Comparison of ENCODE assay signal across 13 cellular contexts in the genomic region with DNA sequence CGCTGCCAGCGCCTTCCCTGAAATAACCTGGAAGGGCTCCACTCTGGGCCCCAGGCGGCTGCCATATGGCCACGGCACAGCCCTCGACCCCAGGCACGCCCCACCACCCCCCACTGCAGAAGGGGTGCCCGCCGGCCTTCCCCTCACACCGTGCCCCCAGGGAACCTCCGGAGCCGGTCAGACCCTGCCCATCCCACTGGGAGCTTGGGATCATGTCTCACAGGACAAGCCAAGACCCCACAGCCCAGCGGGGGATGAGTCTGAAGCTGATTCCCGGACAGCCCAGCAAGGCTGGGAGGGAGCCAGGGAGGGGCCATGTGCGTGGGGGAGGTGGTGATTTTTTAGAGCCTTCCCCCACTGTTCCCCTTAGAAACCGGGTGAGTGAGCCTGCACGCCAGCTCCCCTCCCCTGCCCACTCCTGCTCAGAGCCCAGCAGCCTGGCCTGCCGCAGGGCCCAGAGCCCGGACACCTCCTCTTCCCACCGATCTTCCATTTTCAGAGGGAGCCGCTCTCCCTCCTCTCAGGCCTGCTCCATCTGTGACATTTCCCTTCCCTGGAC. TPM values are rescaled to one million over a fixed set of nuclear protein-coding genes. Genes with fewer than 3 reads are reported as not detected.
DNase-seq lines count a peak whose midpoint lies in the region; ATAC-seq, FAIRE-seq and TF ChIP-seq lines count a peak whose summit lies in the region.
"Had no signal": no experiment of that assay in that cellular context is flagged by ENCODE, and none has a peak within 500 bp of the region (broad histone marks: within the 10 kb centered on the region; RNA-seq: fewer than 3 reads in every experiment).

No MANE protein-coding gene starts in this region.

- peak overlapping the region; percentile 72 for H3K27ac Mint-ChIP-seq in glutamatergic neuron (ENCODE audit: unreplicated experiment)
- peak overlapping the region in 1 of 7 donors; percentile 48 for H3K27ac Mint-ChIP-seq in CD4-positive, alpha-beta memory T cell
- H3K27ac Mint-ChIP-seq: natural killer cell treated with Interleukin-12 subunit alpha and Interleukin-12 subunit beta and Interleukin-15 and Interleukin-18, amount 100 ng/mL, for 72 hours had no signal

- no peaks in the 10 kb centered on the region for H3K36me3 ChIP-seq in BLaER1 treated with 17β-estradiol and CSF1 and Interleukin-3, amounts not matched to agents 10 nM and 100 nM
- no peaks in the 10 kb centered on the region for H3K36me3 ChIP-seq in MM.1S (replicated peaks; ENCODE audit: insufficient read depth, low read length)
- no peaks in the 10 kb centered on the region for H3K36me3 ChIP-seq in CD4-positive, alpha-beta memory T cell (ENCODE audit: insufficient read depth, low read length)
- H3K36me3 ChIP-seq: Peyer's patch had no signal

- no peak for ATAC-seq in GM18498 (IDR thresholded peaks at IDR 0.05; ENCODE audit: unreplicated experiment)
- ATAC-seq in HG03097 (IDR thresholded peaks at IDR 0.05; ENCODE audit: low FRiP score, unreplicated experiment): no peak
- ATAC-seq: natural killer cell treated with Interleukin-12 subunit alpha and Interleukin-12 subunit beta and Interleukin-15 and Interleukin-18, amount 100 ng/mL, for 72 hours had no signal

- H3K79me2 ChIP-seq in MM.1S (ENCODE audit: low read length): no peaks in the 10 kb centered on the region

- DNase-seq in MM.1S: no peak
- DNase-seq in glutamatergic neuron: peak; percentile 38
- peak in 6 of 10 donors; percentile 31 to 89 (median 62) for DNase-seq in posterior cingulate gyrus
- no peak for DNase-seq in CD4-positive, alpha-beta memory T cell
- DNase-seq in H54 (ENCODE audit: insufficient read length, low spot score): no peak
- DNase-seq: activated CD4-positive, alpha-beta T cell treated with anti-CD3 and anti-CD28 coated beads, Interleukin-2, amount 50 U/mL, for 4 hours; foreskin fibroblast; Karpas-422 had no signal

- H3K4me2 ChIP-seq in BLaER1 treated with 17β-estradiol and CSF1 and Interleukin-3, amounts not matched to agents 10 nM and 100 nM: peak overlapping the region; percentile 66 to 80 (median 74)
- H3K4me2 ChIP-seq in MM.1S (ENCODE audit: low read depth, low read length): peak overlapping the region; percentile 60; the same call in 1 of the 2 replicates

- H3K9me2 ChIP-seq in MM.1S (replicated peaks; ENCODE audit: insufficient read depth, low read length): no peaks in the 10 kb centered on the region

- H3K27me3 ChIP-seq in BLaER1 treated with 17β-estradiol and CSF1 and Interleukin-3, amounts not matched to agents 10 nM and 100 nM: peaks cover 49 to 63% (median 55%) of the 10 kb centered on the region in 11 experiments
- no peaks in the 10 kb centered on the region for H3K27me3 ChIP-seq in MM.1S (replicated peaks; ENCODE audit: insufficient read depth, low read length)
- no peaks in the 10 kb centered on the region for H3K27me3 ChIP-seq in CD4-positive, alpha-beta memory T cell (ENCODE audit: insufficient read depth, low read length)

- CTCF ChIA-PET in CD4-positive, alpha-beta memory T cell (lab: Charles Lee; ENCODE audit: partially characterized antibody): no interaction called here

- H3K27ac ChIP-seq in BLaER1 treated with 17β-estradiol and CSF1 and Interleukin-3, amounts not matched to agents 10 nM and 100 nM: no peak overlapping the region
- H3K27ac ChIP-seq in MM.1S (ENCODE audit: low read length): no peak overlapping the region
- no peak overlapping the region for H3K27ac ChIP-seq in CD4-positive, alpha-beta memory T cell (ENCODE audit: low read depth, low read length)
- H3K27ac ChIP-seq: Peyer's patch had no signal

- peaks cover 0 to 17% (median 4%) of the 10 kb centered on the region in 11 experiments; a peak in 11 of 22 replicates for H4K20me1 ChIP-seq in BLaER1 treated with 17β-estradiol and CSF1 and Interleukin-3, amounts not matched to agents 10 nM and 100 nM
- H4K20me1 ChIP-seq in MM.1S (ENCODE audit: insufficient read depth, low read length): no peaks in the 10 kb centered on the region

- no peaks in the 10 kb centered on the region for H3K36me3 Mint-ChIP-seq in glutamatergic neuron (ENCODE audit: unreplicated experiment)
- H3K36me3 Mint-ChIP-seq in CD4-positive, alpha-beta memory T cell: peaks cover 0 to 3% of the 10 kb centered on the region in 2 donors
- H3K36me3 Mint-ChIP-seq: natural killer cell treated with Interleukin-12 subunit alpha and Interleukin-12 subunit beta and Interleukin-15 and Interleukin-18, amount 100 ng/mL, for 72 hours had no signal

- no peak for TF ChIP-seq CTCF in MM.1S (IDR thresholded peaks at IDR 0.05; ENCODE audit: low read length)
- no peak for TF ChIP-seq CTCF in glutamatergic neuron (IDR thresholded peaks at IDR 0.05; ENCODE audit: partially characterized antibody, unreplicated experiment)

- no peak for FAIRE-seq in H54 (lab: Jason Lieb, UNC)

- peak overlapping the region in 5 of 10 experiments; percentile 8 to 49 (median 34); a peak in 7 of 20 replicates for H3K4me3 ChIP-seq in BLaER1 treated with 17β-estradiol and CSF1 and Interleukin-3, amounts not matched to agents 10 nM and 100 nM
- H3K4me3 ChIP-seq in MM.1S (ENCODE audit: low read length): peak overlapping the region; percentile 31; the same call in 1 of the 2 replicates
- no peak overlapping the region for H3K4me3 ChIP-seq in CD4-positive, alpha-beta memory T cell (ENCODE audit: low read length in 2 of 2)

- peaks cover 8 to 12% (median 10%) of the 10 kb centered on the region in 11 experiments; a peak in 21 of 22 replicates for H3K9me3 ChIP-seq in BLaER1 treated with 17β-estradiol and CSF1 and Interleukin-3, amounts not matched to agents 10 nM and 100 nM (replicated peaks in 1 of 11)
- no peaks in the 10 kb centered on the region for H3K9me3 ChIP-seq in MM.1S (replicated peaks; ENCODE audit: insufficient read depth, low read length)
- H3K9me3 ChIP-seq in CD4-positive, alpha-beta memory T cell (ENCODE audit: control insufficient read depth in 1 of 2, low read length in 2 of 2): no peaks in the 10 kb centered on the region
- H3K9me3 ChIP-seq: Peyer's patch had no signal

- peak overlapping the region; percentile 85 for H3K4me3 Mint-ChIP-seq in glutamatergic neuron (ENCODE audit: unreplicated experiment)
- H3K4me3 Mint-ChIP-seq in CD4-positive, alpha-beta memory T cell: peak overlapping the region in 1 of 8 donors; percentile 63
- H3K4me3 Mint-ChIP-seq: natural killer cell treated with Interleukin-12 subunit alpha and Interleukin-12 subunit beta and Interleukin-15 and Interleukin-18, amount 100 ng/mL, for 72 hours had no signal

- peaks cover 5% of the 10 kb centered on the region for H3K4me1 Mint-ChIP-seq in glutamatergic neuron (ENCODE audit: low read depth, unreplicated experiment)
- peaks cover 6 to 20% (median 8%) of the 10 kb centered on the region in 4 donors for H3K4me1 Mint-ChIP-seq in CD4-positive, alpha-beta memory T cell

- no peak overlapping the region for H3K9ac ChIP-seq in BLaER1 treated with 17β-estradiol and CSF1 and Interleukin-3, amounts not matched to agents 10 nM and 100 nM
- no peak overlapping the region; the same call in 1 of the 2 replicates for H3K9ac ChIP-seq in MM.1S (ENCODE audit: low read length)

- H3K9me3 Mint-ChIP-seq in glutamatergic neuron (ENCODE audit: unreplicated experiment): peaks cover 21% of the 10 kb centered on the region
- H3K9me3 Mint-ChIP-seq in CD4-positive, alpha-beta memory T cell: peaks cover 0 to 10% (median 7%) of the 10 kb centered on the region in 8 donors

- peaks cover 14 to 34% (median 29%) of the 10 kb centered on the region in 10 experiments; a peak in 18 of 20 replicates for H3K4me1 ChIP-seq in BLaER1 treated with 17β-estradiol and CSF1 and Interleukin-3, amounts not matched to agents 10 nM and 100 nM
- no peaks in the 10 kb centered on the region for H3K4me1 ChIP-seq in MM.1S (ENCODE audit: low read length)
- H3K4me1 ChIP-seq in CD4-positive, alpha-beta memory T cell (ENCODE audit: insufficient read depth, low read length): no peaks in the 10 kb centered on the region

- POLR2A ChIA-PET in CD4-positive, alpha-beta memory T cell (lab: Charles Lee; ENCODE audit: partially characterized antibody): no interaction called here

- no peak for TF ChIP-seq POLR2A in H54 (IDR thresholded peaks at IDR 0.05; ENCODE audit: low read depth, low read length)

- 0 out of 2 replicates have a peak overlapping the region, but pooled peaks have one; percentile 27 for H2AFZ ChIP-seq in MM.1S (ENCODE audit: low read length)

- H3K27me3 Mint-ChIP-seq in glutamatergic neuron (ENCODE audit: unreplicated experiment): peaks cover 14% of the 10 kb centered on the region
- peaks cover 26 to 46% of the 10 kb centered on the region in 2 donors for H3K27me3 Mint-ChIP-seq in CD4-positive, alpha-beta memory T cell

- intact Hi-C loops in posterior cingulate gyrus (cut with DNase I): no loop called here
- intact Hi-C loops in CD4-positive, alpha-beta memory T cell (cut with micrococcal nuclease): no loop called here

- H3F3A ChIP-seq in MM.1S (ENCODE audit: insufficient read depth, low read length): no peaks in the 10 kb centered on the region

RNA-seq across cellular contexts. Expression of a gene that starts 1.4 kb away (rescaled TPM):
- total RNA-seq in glutamatergic neuron (ENCODE audit: unreplicated experiment): 20.5 TPM
- total RNA-seq in CD4-positive, alpha-beta memory T cell: under 1 TPM in 1 of 2 experiments, not detected in 1; 0.20 TPM
- polyA plus RNA-seq in CD4-positive, alpha-beta memory T cell: not detected
- total RNA-seq: natural killer cell treated with Interleukin-12 subunit alpha and Interleukin-12 subunit beta and Interleukin-15 and Interleukin-18, amount 100 ng/mL, for 72 hours had no signal

Comparison
In these comparisons a context has a peak if more than half of its experiments do, and no peak if none do; other contexts are left out.
1. DNase-seq: peak in glutamatergic neuron (single experiment) and posterior cingulate gyrus (6 of 10); none in MM.1S (single experiment), CD4-positive, alpha-beta memory T cell (0 of 5) and H54 (single experiment).
2. RNA of a gene that starts 1.4 kb away (total RNA-seq): 20.5 TPM in glutamatergic neuron (single experiment); 0.20 TPM in CD4-positive, alpha-beta memory T cell; every median in the first group is over 10 times any median in the second.